ENCODE assay signal across 16 cellular contexts in genomic region chr17:77891602-77892001, GRCh38.
DNase-seq lines count a peak whose midpoint lies in the region; ATAC-seq and TF ChIP-seq lines count a peak whose summit lies in the region.
"Had no signal": no experiment of that assay in that cellular context is flagged by ENCODE, and none has a peak within 500 bp of the region (broad histone marks: within the 10 kb centered on the region; RNA-seq: fewer than 3 reads in every experiment).

No MANE protein-coding gene starts in this region.

- no peaks in the 10 kb centered on the region for H3K36me3 Mint-ChIP-seq in endodermal cell (ENCODE audit: low read depth)
- no peaks in the 10 kb centered on the region for H3K36me3 Mint-ChIP-seq in progenitor cell of endocrine pancreas (ENCODE audit: insufficient read depth)

- H3K27ac Mint-ChIP-seq in endodermal cell (no peak overlapping the region), progenitor cell of endocrine pancreas (peak overlapping the region; percentile 82)

- no peak overlapping the region for H3K4me2 ChIP-seq in DND-41 (ENCODE audit: insufficient read depth, low read length)

- H3K9me3 Mint-ChIP-seq in endodermal cell (no peaks in the 10 kb centered on the region), progenitor cell of endocrine pancreas (ENCODE audit: low read depth) (no peaks in the 10 kb centered on the region)

- no peaks in the 10 kb centered on the region for H3K79me2 ChIP-seq in DND-41 (ENCODE audit: insufficient read depth, low read length)

- TF ChIP-seq CTCF in DND-41 (IDR thresholded peaks at IDR 0.05; ENCODE audit: borderline replicate concordance, extremely low read depth, low read length, poor library complexity, severe bottlenecking) (no peak), HEK293 (tag by site-specific recombination; IDR thresholded peaks at IDR 0.05) (no peak), endodermal cell (conservative IDR thresholded peaks at IDR 0.05) (no peak), progenitor cell of endocrine pancreas (IDR thresholded peaks at IDR 0.05; ENCODE audit: unreplicated experiment) (no peak)

- H3K27ac ChIP-seq in DND-41 (ENCODE audit: low read length) (peak overlapping the region; percentile 11; the same call in 1 of the 2 replicates), HEK293 (ENCODE audit: extremely low read depth, low read depth, low read length) (no peak overlapping the region), endodermal cell (ENCODE audit: low read depth, low read length) (peak overlapping the region; percentile 11)
- H3K27ac ChIP-seq: C4-2B, SJCRH30 had no signal

- DNase-seq in DND-41, result no peak
- DNase-seq in endodermal cell, result no peak
- no peak for DNase-seq in progenitor cell of endocrine pancreas (ENCODE audit: low spot score, unreplicated experiment)
- DNase-seq in CD1c-positive myeloid dendritic cell (ENCODE audit: extremely low spot score), result no peak
- no peak for DNase-seq in NCI-H2107 (lab: John Stamatoyannopoulos, UW)
- DNase-seq: GDM1, HCEC 1CT, NCI-H1105, NCI-H2081, NCI-H446 treated with DMSO at 0.1 percent for 48 hours, RPMI8226, SJCRH30 had no signal

- no peaks in the 10 kb centered on the region for H3K27me3 ChIP-seq in DND-41 (ENCODE audit: insufficient read depth, low read length, poor library complexity)
- peaks cover 23% of the 10 kb centered on the region for H3K27me3 ChIP-seq in endodermal cell (ENCODE audit: control insufficient read depth, insufficient read depth, low read length, poor library complexity, severe bottlenecking)

- H3K9me3 ChIP-seq in DND-41 (ENCODE audit: insufficient read depth, low read length, severe bottlenecking), result no peaks in the 10 kb centered on the region
- no peaks in the 10 kb centered on the region for H3K9me3 ChIP-seq in HEK293 (ENCODE audit: control insufficient read depth, insufficient read depth, low read depth, low read length)
- no peaks in the 10 kb centered on the region for H3K9me3 ChIP-seq in endodermal cell (ENCODE audit: control insufficient read depth, low read length)
- H3K9me3 ChIP-seq: SJCRH30 had no signal

- H3K4me3 ChIP-seq in DND-41 (ENCODE audit: low read depth in 1 of 2, low read length in 2 of 2), result no peak overlapping the region
- H3K4me3 ChIP-seq in HEK293 (ENCODE audit: low read depth, low read length), result no peak overlapping the region
- H3K4me3 ChIP-seq in endodermal cell (ENCODE audit: low read length), result no peak overlapping the region
- H3K4me3 ChIP-seq: SJCRH30 had no signal

- CTCF ChIA-PET in HEK293 (lab: Yijun Ruan, JAX), result interaction anchor here (0.6 to 1.6 kb wide), 3 partner anchors 23 to 56 kb away, joined by 4 to 7 read pairs (median 5); no protein-coding TSS in a partner anchor

- peaks cover 7% of the 10 kb centered on the region for H3K4me1 Mint-ChIP-seq in endodermal cell
- H3K4me1 Mint-ChIP-seq in progenitor cell of endocrine pancreas (ENCODE audit: low read depth), result peaks cover 5% of the 10 kb centered on the region

- H3K27me3 Mint-ChIP-seq in endodermal cell (ENCODE audit: insufficient read depth) (peaks cover 28% of the 10 kb centered on the region), progenitor cell of endocrine pancreas (peaks cover 47% of the 10 kb centered on the region)

- H2AFZ ChIP-seq in DND-41 (ENCODE audit: low read depth, low read length), result no peak overlapping the region

- H3K4me1 ChIP-seq in DND-41 (ENCODE audit: insufficient read depth, low read length) (peaks cover 40% of the 10 kb centered on the region), HEK293 (ENCODE audit: control insufficient read depth, insufficient read depth, low read length) (0 out of 2 replicates have a peak, but pooled peaks cover 5% of the 10 kb centered on the region), endodermal cell (ENCODE audit: control insufficient read depth, insufficient read depth, low read length) (no peaks in the 10 kb centered on the region)

- H3K4me3 Mint-ChIP-seq in endodermal cell (no peak overlapping the region), progenitor cell of endocrine pancreas (ENCODE audit: low read depth) (no peak overlapping the region)

- peaks cover 9% of the 10 kb centered on the region for H4K20me1 ChIP-seq in DND-41 (ENCODE audit: insufficient read depth, low read length)

- WGBS in endodermal cell (ENCODE audit: insufficient coverage in 1 of 2, insufficient read length in 1 of 2), 2 experiments, result 80 to 95% methylated on average over 4 to 8 of the region's 8 CpGs

- POLR2A ChIA-PET in HEK293 (lab: Yijun Ruan, JAX), result no interaction called here

- no peak overlapping the region for H3K9ac ChIP-seq in DND-41 (ENCODE audit: low read depth, low read length)
- H3K9ac ChIP-seq in endodermal cell (ENCODE audit: extremely low read depth, low read length, poor library complexity, severe bottlenecking), result no peak overlapping the region

- ATAC-seq in DND-41 (ENCODE audit: insufficient read depth, low read depth) (no peak), HG03159 (IDR thresholded peaks at IDR 0.05; ENCODE audit: unreplicated experiment) (no peak), HG03521 (IDR thresholded peaks at IDR 0.05; ENCODE audit: unreplicated experiment) (no peak)

- H3K36me3 ChIP-seq in DND-41 (ENCODE audit: insufficient read depth, low read length) (no peaks in the 10 kb centered on the region), HEK293 (ENCODE audit: control insufficient read depth in 2 of 2, insufficient read depth in 1 of 2, low read length in 2 of 2) (no peaks in the 10 kb centered on the region), endodermal cell (ENCODE audit: control insufficient read depth, insufficient read depth, low read length) (no peaks in the 10 kb centered on the region)
- H3K36me3 ChIP-seq: SJCRH30 had no signal

TF ChIP-seq in HEK293, 187 proteins besides CTCF, POLR2A, EP300 and RAD21:
- peak; percentile 41; the same call in 1 of the 2 replicates for TF ChIP-seq ZIC2 (tag by site-specific recombination; IDR thresholded peaks at IDR 0.05)
- no peak for TF ChIP-seq ZNF473 (tag by site-specific recombination; IDR thresholded peaks at IDR 0.05)
TF ChIP-seq in HEK293: peak in this region for 1.
